ENCODE assay signal across 1 cellular context in the genomic region with DNA sequence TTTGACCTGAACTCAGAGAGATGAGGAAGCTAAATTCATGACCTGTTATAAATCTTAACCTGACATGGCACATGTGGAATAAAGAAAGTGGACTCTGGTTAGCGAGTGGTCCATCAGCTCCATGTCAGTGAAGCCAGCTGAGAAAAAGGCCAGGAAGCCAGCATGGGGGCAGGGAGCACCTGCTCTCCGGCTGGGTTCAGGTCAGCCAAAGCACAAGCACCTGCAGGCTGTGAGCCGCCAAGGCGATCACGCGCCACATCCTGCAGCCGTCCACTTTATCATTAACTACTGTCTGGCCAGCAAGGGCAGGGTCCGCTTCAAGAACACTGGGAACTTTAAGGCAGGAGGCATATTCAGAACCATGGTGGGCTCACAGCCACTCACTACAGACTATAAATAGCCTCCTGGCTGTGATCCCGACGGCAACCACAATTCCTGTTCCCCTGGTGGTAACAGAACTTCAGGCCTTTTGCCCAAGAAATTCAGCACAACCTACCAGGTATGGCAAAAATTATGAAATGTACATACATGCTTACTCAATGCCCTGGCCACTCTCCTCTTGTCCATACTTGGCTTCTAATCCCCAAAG.
TF ChIP-seq lines count a peak whose summit lies in the region.

No MANE protein-coding gene starts in this region.

TF ChIP-seq in K562, 482 proteins besides CTCF, POLR2A, EP300 and RAD21 (continued from another document):
- TF ChIP-seq, protein P1, sequence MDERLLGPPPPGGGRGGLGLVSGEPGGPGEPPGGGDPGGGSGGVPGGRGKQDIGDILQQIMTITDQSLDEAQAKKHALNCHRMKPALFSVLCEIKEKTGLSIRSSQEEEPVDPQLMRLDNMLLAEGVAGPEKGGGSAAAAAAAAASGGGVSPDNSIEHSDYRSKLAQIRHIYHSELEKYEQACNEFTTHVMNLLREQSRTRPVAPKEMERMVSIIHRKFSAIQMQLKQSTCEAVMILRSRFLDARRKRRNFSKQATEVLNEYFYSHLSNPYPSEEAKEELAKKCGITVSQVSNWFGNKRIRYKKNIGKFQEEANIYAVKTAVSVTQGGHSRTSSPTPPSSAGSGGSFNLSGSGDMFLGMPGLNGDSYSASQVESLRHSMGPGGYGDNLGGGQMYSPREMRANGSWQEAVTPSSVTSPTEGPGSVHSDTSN (CRISPR knock-in tag; IDR thresholded peaks at IDR 0.05; ENCODE audit: low read depth): no peak
- TF ChIP-seq, protein P1 (tag; conservative IDR thresholded peaks at IDR 0.05; ENCODE audit: low read depth): peak; percentile 70
- TF ChIP-seq SMAD2 (IDR thresholded peaks at IDR 0.05; ENCODE audit: low read depth, low read length): no peak
- peak; percentile 58 for TF ChIP-seq CBFA2T3 (IDR thresholded peaks at IDR 0.05)
- TF ChIP-seq L3MBTL2 (IDR thresholded peaks at IDR 0.05): no peak
- TF ChIP-seq NFE2L1 (tag; IDR thresholded peaks at IDR 0.05; ENCODE audit: borderline replicate concordance, low read depth): no peak
- TF ChIP-seq, protein P2, sequence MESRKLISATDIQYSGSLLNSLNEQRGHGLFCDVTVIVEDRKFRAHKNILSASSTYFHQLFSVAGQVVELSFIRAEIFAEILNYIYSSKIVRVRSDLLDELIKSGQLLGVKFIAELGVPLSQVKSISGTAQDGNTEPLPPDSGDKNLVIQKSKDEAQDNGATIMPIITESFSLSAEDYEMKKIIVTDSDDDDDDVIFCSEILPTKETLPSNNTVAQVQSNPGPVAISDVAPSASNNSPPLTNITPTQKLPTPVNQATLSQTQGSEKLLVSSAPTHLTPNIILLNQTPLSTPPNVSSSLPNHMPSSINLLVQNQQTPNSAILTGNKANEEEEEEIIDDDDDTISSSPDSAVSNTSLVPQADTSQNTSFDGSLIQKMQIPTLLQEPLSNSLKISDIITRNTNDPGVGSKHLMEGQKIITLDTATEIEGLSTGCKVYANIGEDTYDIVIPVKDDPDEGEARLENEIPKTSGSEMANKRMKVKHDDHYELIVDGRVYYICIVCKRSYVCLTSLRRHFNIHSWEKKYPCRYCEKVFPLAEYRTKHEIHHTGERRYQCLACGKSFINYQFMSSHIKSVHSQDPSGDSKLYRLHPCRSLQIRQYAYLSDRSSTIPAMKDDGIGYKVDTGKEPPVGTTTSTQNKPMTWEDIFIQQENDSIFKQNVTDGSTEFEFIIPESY (CRISPR knock-in tag; IDR thresholded peaks at IDR 0.05): peak; percentile 94
- no peak for TF ChIP-seq PHF8 (IDR thresholded peaks at IDR 0.05; ENCODE audit: borderline replicate concordance, low read length)
- TF ChIP-seq, protein P3, sequence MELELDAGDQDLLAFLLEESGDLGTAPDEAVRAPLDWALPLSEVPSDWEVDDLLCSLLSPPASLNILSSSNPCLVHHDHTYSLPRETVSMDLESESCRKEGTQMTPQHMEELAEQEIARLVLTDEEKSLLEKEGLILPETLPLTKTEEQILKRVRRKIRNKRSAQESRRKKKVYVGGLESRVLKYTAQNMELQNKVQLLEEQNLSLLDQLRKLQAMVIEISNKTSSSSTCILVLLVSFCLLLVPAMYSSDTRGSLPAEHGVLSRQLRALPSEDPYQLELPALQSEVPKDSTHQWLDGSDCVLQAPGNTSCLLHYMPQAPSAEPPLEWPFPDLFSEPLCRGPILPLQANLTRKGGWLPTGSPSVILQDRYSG (tag; conservative IDR thresholded peaks at IDR 0.05; ENCODE audit: low read depth): no peak
- TF ChIP-seq ZNF174 (CRISPR knock-in tag; IDR thresholded peaks at IDR 0.05): no peak
- TF ChIP-seq, protein P4, sequence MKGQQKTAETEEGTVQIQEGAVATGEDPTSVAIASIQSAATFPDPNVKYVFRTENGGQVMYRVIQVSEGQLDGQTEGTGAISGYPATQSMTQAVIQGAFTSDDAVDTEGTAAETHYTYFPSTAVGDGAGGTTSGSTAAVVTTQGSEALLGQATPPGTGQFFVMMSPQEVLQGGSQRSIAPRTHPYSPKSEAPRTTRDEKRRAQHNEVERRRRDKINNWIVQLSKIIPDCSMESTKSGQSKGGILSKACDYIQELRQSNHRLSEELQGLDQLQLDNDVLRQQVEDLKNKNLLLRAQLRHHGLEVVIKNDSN (CRISPR knock-in tag; IDR thresholded peaks at IDR 0.05): no peak
- no peak for TF ChIP-seq CAMTA2 (CRISPR knock-in tag; conservative IDR thresholded peaks at IDR 0.05)
- TF ChIP-seq STAG1 (CRISPR knock-in tag; IDR thresholded peaks at IDR 0.05; ENCODE audit: borderline replicate concordance): no peak
- TF ChIP-seq ELF1 (tag; IDR thresholded peaks at IDR 0.05): no peak
- no peak for TF ChIP-seq PHB2 (IDR thresholded peaks at IDR 0.05; ENCODE audit: low read depth)
- TF ChIP-seq HNRNPH1 (optimal IDR thresholded peaks at IDR 0.05; ENCODE audit: low read depth, low read length): no peak
- no peak for TF ChIP-seq HMG20A (CRISPR knock-in tag; conservative IDR thresholded peaks at IDR 0.05)
- no peak for TF ChIP-seq ZKSCAN3 (CRISPR knock-in tag; IDR thresholded peaks at IDR 0.05)
- TF ChIP-seq POLR3G (IDR thresholded peaks at IDR 0.05; ENCODE audit: extremely low read depth, insufficient read length, insufficient replicate concordance): no peak
- peak; percentile 56; the same call in 1 of the 2 replicates for TF ChIP-seq MEF2A (IDR thresholded peaks at IDR 0.05; ENCODE audit: control insufficient read depth, low read depth, low read length)
- peak; percentile 46; the same call in 1 of the 2 replicates for TF ChIP-seq SMAD4 (CRISPR knock-in tag; conservative IDR thresholded peaks at IDR 0.05)
- TF ChIP-seq, protein P5, sequence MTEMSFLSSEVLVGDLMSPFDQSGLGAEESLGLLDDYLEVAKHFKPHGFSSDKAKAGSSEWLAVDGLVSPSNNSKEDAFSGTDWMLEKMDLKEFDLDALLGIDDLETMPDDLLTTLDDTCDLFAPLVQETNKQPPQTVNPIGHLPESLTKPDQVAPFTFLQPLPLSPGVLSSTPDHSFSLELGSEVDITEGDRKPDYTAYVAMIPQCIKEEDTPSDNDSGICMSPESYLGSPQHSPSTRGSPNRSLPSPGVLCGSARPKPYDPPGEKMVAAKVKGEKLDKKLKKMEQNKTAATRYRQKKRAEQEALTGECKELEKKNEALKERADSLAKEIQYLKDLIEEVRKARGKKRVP (CRISPR knock-in tag; IDR thresholded peaks at IDR 0.05): no peak
- TF ChIP-seq, protein P6, sequence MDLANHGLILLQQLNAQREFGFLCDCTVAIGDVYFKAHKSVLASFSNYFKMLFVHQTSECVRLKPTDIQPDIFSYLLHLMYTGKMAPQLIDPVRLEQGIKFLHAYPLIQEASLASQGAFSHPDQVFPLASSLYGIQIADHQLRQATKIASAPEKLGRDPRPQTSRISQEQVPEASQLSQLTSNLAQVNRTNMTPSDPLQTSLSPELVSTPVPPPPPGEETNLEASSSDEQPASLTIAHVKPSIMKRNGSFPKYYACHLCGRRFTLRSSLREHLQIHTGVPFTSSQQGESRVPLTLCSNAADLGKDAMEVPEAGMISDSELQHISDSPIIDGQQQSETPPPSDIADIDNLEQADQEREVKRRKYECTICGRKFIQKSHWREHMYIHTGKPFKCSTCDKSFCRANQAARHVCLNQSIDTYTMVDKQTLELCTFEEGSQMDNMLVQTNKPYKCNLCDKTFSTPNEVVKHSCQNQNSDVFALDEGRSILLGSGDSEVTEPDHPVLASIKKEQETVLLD (IDR thresholded peaks at IDR 0.05): no peak
- no peak for TF ChIP-seq ZNF384 (IDR thresholded peaks at IDR 0.05; ENCODE audit: low read depth, low read length)
- TF ChIP-seq RCOR1 (IDR thresholded peaks at IDR 0.05; ENCODE audit: borderline replicate concordance in 1 of 2, low read depth in 2 of 2, low read length in 2 of 2): 0 out of 4 replicates have a peak, but pooled peaks of 1 of the 2 experiments have one; percentile 10
- no peak for TF ChIP-seq KAT8 (IDR thresholded peaks at IDR 0.05; ENCODE audit: low read depth)
- TF ChIP-seq, protein P7, sequence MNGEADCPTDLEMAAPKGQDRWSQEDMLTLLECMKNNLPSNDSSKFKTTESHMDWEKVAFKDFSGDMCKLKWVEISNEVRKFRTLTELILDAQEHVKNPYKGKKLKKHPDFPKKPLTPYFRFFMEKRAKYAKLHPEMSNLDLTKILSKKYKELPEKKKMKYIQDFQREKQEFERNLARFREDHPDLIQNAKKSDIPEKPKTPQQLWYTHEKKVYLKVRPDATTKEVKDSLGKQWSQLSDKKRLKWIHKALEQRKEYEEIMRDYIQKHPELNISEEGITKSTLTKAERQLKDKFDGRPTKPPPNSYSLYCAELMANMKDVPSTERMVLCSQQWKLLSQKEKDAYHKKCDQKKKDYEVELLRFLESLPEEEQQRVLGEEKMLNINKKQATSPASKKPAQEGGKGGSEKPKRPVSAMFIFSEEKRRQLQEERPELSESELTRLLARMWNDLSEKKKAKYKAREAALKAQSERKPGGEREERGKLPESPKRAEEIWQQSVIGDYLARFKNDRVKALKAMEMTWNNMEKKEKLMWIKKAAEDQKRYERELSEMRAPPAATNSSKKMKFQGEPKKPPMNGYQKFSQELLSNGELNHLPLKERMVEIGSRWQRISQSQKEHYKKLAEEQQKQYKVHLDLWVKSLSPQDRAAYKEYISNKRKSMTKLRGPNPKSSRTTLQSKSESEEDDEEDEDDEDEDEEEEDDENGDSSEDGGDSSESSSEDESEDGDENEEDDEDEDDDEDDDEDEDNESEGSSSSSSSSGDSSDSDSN (IDR thresholded peaks at IDR 0.05; ENCODE audit: borderline replicate concordance in 1 of 2, low read depth in 2 of 2, low read length in 2 of 2): no peak
- no peak for TF ChIP-seq RBFOX2 (IDR thresholded peaks at IDR 0.05; ENCODE audit: low read depth, low read length)
- no peak for TF ChIP-seq NUFIP1 (IDR thresholded peaks at IDR 0.05; ENCODE audit: partially characterized antibody)
- TF ChIP-seq, protein P8, sequence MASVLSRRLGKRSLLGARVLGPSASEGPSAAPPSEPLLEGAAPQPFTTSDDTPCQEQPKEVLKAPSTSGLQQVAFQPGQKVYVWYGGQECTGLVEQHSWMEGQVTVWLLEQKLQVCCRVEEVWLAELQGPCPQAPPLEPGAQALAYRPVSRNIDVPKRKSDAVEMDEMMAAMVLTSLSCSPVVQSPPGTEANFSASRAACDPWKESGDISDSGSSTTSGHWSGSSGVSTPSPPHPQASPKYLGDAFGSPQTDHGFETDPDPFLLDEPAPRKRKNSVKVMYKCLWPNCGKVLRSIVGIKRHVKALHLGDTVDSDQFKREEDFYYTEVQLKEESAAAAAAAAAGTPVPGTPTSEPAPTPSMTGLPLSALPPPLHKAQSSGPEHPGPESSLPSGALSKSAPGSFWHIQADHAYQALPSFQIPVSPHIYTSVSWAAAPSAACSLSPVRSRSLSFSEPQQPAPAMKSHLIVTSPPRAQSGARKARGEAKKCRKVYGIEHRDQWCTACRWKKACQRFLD (CRISPR knock-in tag; IDR thresholded peaks at IDR 0.05): no peak
- no peak for TF ChIP-seq ZNF239 (CRISPR knock-in tag; IDR thresholded peaks at IDR 0.05)
- peak; percentile 25; the same call in 1 of the 2 replicates for TF ChIP-seq CXXC5 (CRISPR knock-in tag; IDR thresholded peaks at IDR 0.05)
- no peak for TF ChIP-seq MTA1 (IDR thresholded peaks at IDR 0.05; ENCODE audit: borderline replicate concordance)
- TF ChIP-seq ZNF124 (CRISPR knock-in tag; IDR thresholded peaks at IDR 0.05): no peak
- no peak for TF ChIP-seq DNMT1 (IDR thresholded peaks at IDR 0.05)
- TF ChIP-seq FOS (IDR thresholded peaks at IDR 0.05; ENCODE audit: extremely low read depth, insufficient read length): no peak
- TF ChIP-seq, protein P9, sequence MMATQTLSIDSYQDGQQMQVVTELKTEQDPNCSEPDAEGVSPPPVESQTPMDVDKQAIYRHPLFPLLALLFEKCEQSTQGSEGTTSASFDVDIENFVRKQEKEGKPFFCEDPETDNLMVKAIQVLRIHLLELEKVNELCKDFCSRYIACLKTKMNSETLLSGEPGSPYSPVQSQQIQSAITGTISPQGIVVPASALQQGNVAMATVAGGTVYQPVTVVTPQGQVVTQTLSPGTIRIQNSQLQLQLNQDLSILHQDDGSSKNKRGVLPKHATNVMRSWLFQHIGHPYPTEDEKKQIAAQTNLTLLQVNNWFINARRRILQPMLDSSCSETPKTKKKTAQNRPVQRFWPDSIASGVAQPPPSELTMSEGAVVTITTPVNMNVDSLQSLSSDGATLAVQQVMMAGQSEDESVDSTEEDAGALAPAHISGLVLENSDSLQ (IDR thresholded peaks at IDR 0.05): peak; percentile 70
